13 cellular contexts compared by ENCODE assay signal in genomic region chr3:153158961-153159735, GRCh38. TPM values are rescaled to one million over a fixed set of nuclear protein-coding genes. Genes with fewer than 3 reads are reported as not detected.
DNase-seq lines count a peak whose midpoint lies in the region; ATAC-seq and TF ChIP-seq lines count a peak whose summit lies in the region.
"Had no signal": no experiment of that assay in that cellular context is flagged by ENCODE, and none has a peak within 500 bp of the region (broad histone marks: within the 10 kb centered on the region; RNA-seq: fewer than 3 reads in every experiment).

No MANE protein-coding gene starts in this region.

- no peaks in the 10 kb centered on the region for H3K9me3 Mint-ChIP-seq in central memory CD8-positive, alpha-beta T cell
- H3K9me3 Mint-ChIP-seq in nephron, result no peaks in the 10 kb centered on the region

- H3K27me3 Mint-ChIP-seq in central memory CD8-positive, alpha-beta T cell, result no peaks in the 10 kb centered on the region
- no peaks in the 10 kb centered on the region for H3K27me3 Mint-ChIP-seq in nephron (ENCODE audit: low read depth)

- H3K4me3 ChIP-seq in heart left ventricle (no peak overlapping the region), sigmoid colon (no peak overlapping the region)
- H3K4me3 ChIP-seq: lung had no signal

- H3K4me1 ChIP-seq in heart left ventricle (peaks cover 0 to 13% (median 6%) of the 10 kb centered on the region in 12 donors), sigmoid colon (peaks cover 3 to 12% (median 5%) of the 10 kb centered on the region in 4 donors)
- H3K4me1 ChIP-seq: upper lobe of right lung had no signal

- H3K27ac ChIP-seq in heart left ventricle, result no peak overlapping the region
- H3K27ac ChIP-seq in sigmoid colon, result peak overlapping the region in 1 of 4 donors; percentile 91

- TF ChIP-seq CTCF in nephron (IDR thresholded peaks at IDR 0.05; ENCODE audit: unreplicated experiment in 3 of 3), result no peak
- TF ChIP-seq CTCF in heart left ventricle (IDR thresholded peaks at IDR 0.05), result no peak
- no peak for TF ChIP-seq CTCF in sigmoid colon (IDR thresholded peaks at IDR 0.05)

- 91 to 93% (median 92%) methylated on average over 8 to 9 of the region's 9 CpGs for WGBS in heart left ventricle, 4 donors
- 77 to 92% methylated on average over 9 of the region's 9 CpGs for WGBS in sigmoid colon, 2 donors

- H3K27ac Mint-ChIP-seq in central memory CD8-positive, alpha-beta T cell (ENCODE audit: low read depth), result peak overlapping the region; percentile 92
- peak overlapping the region; percentile 95 to 99 (median 99) for H3K27ac Mint-ChIP-seq in nephron

- peak overlapping the region; percentile 94 for H3K4me3 Mint-ChIP-seq in central memory CD8-positive, alpha-beta T cell
- H3K4me3 Mint-ChIP-seq in nephron, result peak overlapping the region; percentile 90 to 97 (median 94)

- in situ Hi-C loops in Caki2 (cut with HindIII; ENCODE audit: low pct_unique_long_range_greater_than_20kb, low sequenced_read_pairs), result no loop called here

- ATAC-seq in central memory CD8-positive, alpha-beta T cell (replicated peaks; ENCODE audit: extremely low read depth, poor library complexity, severe bottlenecking), result no peak
- no peak for ATAC-seq in heart left ventricle
- ATAC-seq: upper lobe of right lung had no signal

- DNase-seq in Caki2 (ENCODE audit: low read depth), result peak; percentile 84
- DNase-seq in NCI-H524 treated with DMSO at 0.1 percent for 48 hours (lab: John Stamatoyannopoulos, UW), result peak; percentile 64
- no peak for DNase-seq in central memory CD8-positive, alpha-beta T cell (ENCODE audit: low spot score in 2 of 2)
- no peak for DNase-seq in heart left ventricle
- DNase-seq in NCI-H2171 (lab: John Stamatoyannopoulos, UW), result no peak
- DNase-seq in sigmoid colon, result no peak
- DNase-seq in NCI-H2029 treated with DMSO at 0.1 percent for 48 hours (lab: John Stamatoyannopoulos, UW), result no peak
- DNase-seq: COR-L47, head of caudate nucleus, NCI-H1105 treated with DMSO at 0.1 percent for 48 hours, upper lobe of right lung had no signal

- TF ChIP-seq EP300 in sigmoid colon (IDR thresholded peaks at IDR 0.05), result no peak

- H3K36me3 ChIP-seq in heart left ventricle (no peaks in the 10 kb centered on the region), sigmoid colon (no peaks in the 10 kb centered on the region)
- H3K36me3 ChIP-seq: upper lobe of right lung had no signal

- H3K4me1 Mint-ChIP-seq in central memory CD8-positive, alpha-beta T cell, result peaks cover 17% of the 10 kb centered on the region
- H3K4me1 Mint-ChIP-seq in nephron, result peaks cover 10% of the 10 kb centered on the region

- H3K9me3 ChIP-seq in heart left ventricle (no peaks in the 10 kb centered on the region), sigmoid colon (no peaks in the 10 kb centered on the region)
- H3K9me3 ChIP-seq: upper lobe of right lung had no signal

- H3K36me3 Mint-ChIP-seq in central memory CD8-positive, alpha-beta T cell (ENCODE audit: insufficient read depth), result peaks cover 31% of the 10 kb centered on the region
- no peaks in the 10 kb centered on the region for H3K36me3 Mint-ChIP-seq in nephron (ENCODE audit: low read depth)

- H3K27me3 ChIP-seq in heart left ventricle, result no peaks in the 10 kb centered on the region
- no peaks in the 10 kb centered on the region for H3K27me3 ChIP-seq in sigmoid colon
- H3K27me3 ChIP-seq: upper lobe of right lung had no signal

- TF ChIP-seq POLR2A in heart left ventricle (IDR thresholded peaks at IDR 0.05), result no peak
- TF ChIP-seq POLR2A in sigmoid colon (IDR thresholded peaks at IDR 0.05), result no peak

- intact Hi-C loops in heart left ventricle (cut with DNase I), result loop anchor here in 1 of 10 donors (5.0 kb wide), 1 partner anchor 112 kb away; no protein-coding TSS in a partner anchor
- intact Hi-C loops in sigmoid colon (cut with DNase I), result no loop called here

RNA-seq across cellular contexts. Expression of gene RAP2B, which starts 2.9 kb away (rescaled TPM):
- 29.6 and 34.4 TPM in 2 replicates for total RNA-seq in Caki2 (2014; rRNA removed; shearing (Covaris generic); ENCODE audit: low replicate concordance)
- 10 to 100 TPM in 2 of 9 donors, 1 to 10 TPM in 7; 2.4 to 23.8 (median 3.8) TPM for total RNA-seq in heart left ventricle
- 1 to 10 TPM in 1 of 2 donors, under 1 TPM in 1; 0.99 to 1.5 TPM for polyA plus RNA-seq in heart left ventricle
- total RNA-seq in sigmoid colon, result 1 to 10 TPM; 8.6 to 9.4 (median 9.0) TPM
- 1 to 10 TPM; 4.8 to 6.2 (median 6.1) TPM for polyA plus RNA-seq in sigmoid colon

Comparison
In these comparisons a context has a peak if more than half of its experiments do, and no peak if none do; other contexts are left out.
1. DNase-seq: peak in Caki2 (single experiment) and NCI-H524 treated with DMSO at 0.1 percent for 48 hours (single experiment); none in central memory CD8-positive, alpha-beta T cell (0 of 2), heart left ventricle (0 of 5), NCI-H2171 (single experiment), sigmoid colon (single experiment) and NCI-H2029 treated with DMSO at 0.1 percent for 48 hours (single experiment).